ENCODE assay signal across 9 cellular contexts in genomic region chr14:102900631-102901571, GRCh38. TPM values are rescaled to one million over a fixed set of nuclear protein-coding genes. Genes with fewer than 3 reads are reported as not detected.
DNase-seq lines count a peak whose midpoint lies in the region; ATAC-seq and TF ChIP-seq lines count a peak whose summit lies in the region.
"Had no signal": no experiment of that assay in that cellular context is flagged by ENCODE, and none has a peak within 500 bp of the region (broad histone marks: within the 10 kb centered on the region; RNA-seq: fewer than 3 reads in every experiment).

No MANE protein-coding gene starts in this region.

- no peaks in the 10 kb centered on the region for H4K20me1 ChIP-seq in PC-9 (ENCODE audit: insufficient read depth)

- peaks cover 4% of the 10 kb centered on the region; the same call in 1 of the 2 replicates for H3F3A ChIP-seq in PC-9 (ENCODE audit: insufficient read depth, low read depth)

- H3K79me2 ChIP-seq in PC-9 (ENCODE audit: low read depth): no peaks in the 10 kb centered on the region

- H3K27me3 ChIP-seq in mucosa of rectum (ENCODE audit: control insufficient read depth in 2 of 2, insufficient read depth in 2 of 2, low read length in 2 of 2) (no peaks in the 10 kb centered on the region), PC-9 (ENCODE audit: insufficient read depth, low read depth) (no peaks in the 10 kb centered on the region), ascending aorta (no peaks in the 10 kb centered on the region)

- H3K9ac ChIP-seq in mucosa of rectum (ENCODE audit: low read depth in 1 of 2, low read length in 2 of 2): no peak overlapping the region

- H2AFZ ChIP-seq in PC-9: no peak overlapping the region

- H3K4me1 ChIP-seq in mucosa of rectum (ENCODE audit: control insufficient read depth in 2 of 2, insufficient read depth in 2 of 2, low read length in 2 of 2) (no peaks in the 10 kb centered on the region), PC-9 (replicated peaks; ENCODE audit: insufficient read depth) (no peaks in the 10 kb centered on the region), ascending aorta (no peaks in the 10 kb centered on the region)

- CTCF ChIA-PET in PC-9 (lab: Charles Lee): no interaction called here

- POLR2A ChIA-PET in PC-9 (lab: Charles Lee; ENCODE audit: unreplicated experiment): no interaction called here

- ATAC-seq in GM18520 (IDR thresholded peaks at IDR 0.05; ENCODE audit: unreplicated experiment): peak; percentile 39
- ATAC-seq in GM21526 (IDR thresholded peaks at IDR 0.05; ENCODE audit: low FRiP score, unreplicated experiment): peak; percentile 41
- peak; percentile 53 for ATAC-seq in HG03520 (IDR thresholded peaks at IDR 0.05; ENCODE audit: unreplicated experiment)

- H3K36me3 ChIP-seq in mucosa of rectum (ENCODE audit: control insufficient read depth in 2 of 2, insufficient read depth in 2 of 2, low read length in 2 of 2) (peaks cover 36 to 54% of the 10 kb centered on the region in 2 donors), PC-9 (ENCODE audit: low read depth) (0 out of 2 replicates have a peak, but pooled peaks cover 7% of the 10 kb centered on the region), ascending aorta (peaks cover 17 to 28% of the 10 kb centered on the region in 2 donors)

- no peak overlapping the region for H3K4me2 ChIP-seq in PC-9

- DNase-seq in PC-9: no peak
- no peak for DNase-seq in NCI-H1694 treated with DMSO at 0.1 percent for 48 hours (lab: John Stamatoyannopoulos, UW)
- no peak for DNase-seq in GDM1 (lab: John Stamatoyannopoulos, UW)
- no peak for DNase-seq in ascending aorta (ENCODE audit: low spot score in 2 of 2)
- DNase-seq: stimulated activated CD4-positive, alpha-beta T cell treated with anti-CD3 and anti-CD28 coated beads, Interleukin-1b, Interleukin-23, amount 100 ng/mL, for 48 hours had no signal

- no peaks in the 10 kb centered on the region for H3K9me2 ChIP-seq in PC-9 (ENCODE audit: insufficient read depth)

- TF ChIP-seq CTCF in PC-9 (conservative IDR thresholded peaks at IDR 0.05) (no peak), ascending aorta (IDR thresholded peaks at IDR 0.05) (no peak)

- H3K4me3 ChIP-seq in mucosa of rectum (ENCODE audit: low read length in 2 of 2) (peak overlapping the region in 1 of 2 donors; percentile 20), PC-9 (no peak overlapping the region), ascending aorta (no peak overlapping the region)

- H3K9me3 ChIP-seq in mucosa of rectum (ENCODE audit: control insufficient read depth in 2 of 2, low read length in 2 of 2): no peaks in the 10 kb centered on the region
- no peaks in the 10 kb centered on the region for H3K9me3 ChIP-seq in PC-9 (ENCODE audit: insufficient read depth, low read depth)
- H3K9me3 ChIP-seq in ascending aorta: no peaks in the 10 kb centered on the region

- intact Hi-C loops in PC-9 (cut with micrococcal nuclease; ENCODE audit: unreplicated experiment) (no loop called here), ascending aorta (cut with DNase I) (no loop called here)

- H3K27ac ChIP-seq in mucosa of rectum (ENCODE audit: low read depth in 2 of 2, low read length in 2 of 2) (peak overlapping the region; percentile 41 to 75), PC-9 (no peak overlapping the region), ascending aorta (no peak overlapping the region)

- BruUV-seq in PC-9 (replicated peaks; lab: Mats Ljungman, UMichigan): no TSS peak

RNA-seq across cellular contexts. Expression of gene AMN, which starts 21.6 kb away (rescaled TPM):
- total RNA-seq in PC-9 (2021) (21.8 and 36.5 TPM in 2 replicates), ascending aorta (0.32 TPM)

Comparison
In these comparisons a context has a peak if more than half of its experiments do, and no peak if none do; other contexts are left out.
1. H3K27ac ChIP-seq: peak in mucosa of rectum (2 of 2); none in PC-9 (single experiment) and ascending aorta (0 of 2).
2. RNA of gene AMN, which starts 21.6 kb away (total RNA-seq): 21.8 to 36.5 TPM in PC-9; 0.32 TPM in ascending aorta (single experiment); every median in the first group is over 10 times any median in the second.
3. Peak in every context shown above with its lines, with median percentiles within 50 percentile points of each other: ATAC-seq.